14 cellular contexts compared by ENCODE assay signal in the genomic region with DNA sequence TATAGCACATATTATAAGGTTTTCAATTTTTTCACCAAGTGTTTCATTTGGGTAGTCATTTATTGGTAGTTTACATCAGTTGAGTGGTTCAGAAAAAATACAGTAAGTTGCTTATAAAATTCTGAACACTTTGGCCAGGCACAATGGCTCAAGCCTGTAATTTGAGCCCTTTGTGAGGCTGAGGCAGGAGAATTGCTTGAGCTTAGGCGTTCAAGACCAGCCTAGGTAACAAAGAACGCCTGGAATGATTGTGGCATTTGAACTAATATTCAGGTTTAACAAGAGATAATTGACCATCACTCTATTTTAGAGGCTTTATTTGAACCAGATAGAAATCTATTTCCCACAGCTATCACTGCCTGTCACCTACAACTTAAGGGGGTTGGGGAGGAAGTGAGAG. TPM values are rescaled to one million over a fixed set of nuclear protein-coding genes. Genes with fewer than 3 reads are reported as not detected.
DNase-seq lines count a peak whose midpoint lies in the region; ATAC-seq, FAIRE-seq and TF ChIP-seq lines count a peak whose summit lies in the region.
"Had no signal": no experiment of that assay in that cellular context is flagged by ENCODE, and none has a peak within 500 bp of the region (broad histone marks: within the 10 kb centered on the region; RNA-seq: fewer than 3 reads in every experiment).

No MANE protein-coding gene starts in this region.

- no peak overlapping the region for H3K27ac ChIP-seq in tibial artery

- H3K4me1 ChIP-seq in tibial artery: peaks cover 0 to 69% (median 9%) of the 10 kb centered on the region in 4 donors

- peaks cover 18% of the 10 kb centered on the region for H3K36me3 Mint-ChIP-seq in activated T-helper 1 cell treated with anti-CD3 and anti-CD28 coated beads, Interleukin-12 subunit alpha, Interleukin-12 subunit beta, Interleukin-2, Interleukin-4 antibody, amounts not matched to agents 30 ng/mL and 10 ng/mL and 1 ng/mL, durations not matched to agents 14 hours and 24 hours and 36 hours (ENCODE audit: low read depth)
- H3K36me3 Mint-ChIP-seq in naive B cell: peaks cover 0 to 4% of the 10 kb centered on the region in 2 donors

- H3K27me3 ChIP-seq in tibial artery: no peaks in the 10 kb centered on the region
- H3K27me3 ChIP-seq: esophagus squamous epithelium had no signal

- no peak overlapping the region for H3K4me3 ChIP-seq in tibial artery
- H3K4me3 ChIP-seq: esophagus squamous epithelium had no signal

- intact Hi-C loops in activated T-helper 1 cell treated with anti-CD3 and anti-CD28 coated beads, Interleukin-12 subunit alpha, Interleukin-12 subunit beta, Interleukin-2, Interleukin-4 antibody, amounts not matched to agents 30 ng/mL and 10 ng/mL and 1 ng/mL, durations not matched to agents 14 hours and 24 hours and 36 hours (cut with micrococcal nuclease): loop anchor here (2.0 kb wide), 2 partner anchors 13 to 17 kb away; no protein-coding TSS in a partner anchor
- intact Hi-C loops in tibial artery (cut with DNase I; ENCODE audit: low total_unique reads): no loop called here

- peaks cover 69% of the 10 kb centered on the region for H3K4me1 Mint-ChIP-seq in activated T-helper 1 cell treated with anti-CD3 and anti-CD28 coated beads, Interleukin-12 subunit alpha, Interleukin-12 subunit beta, Interleukin-2, Interleukin-4 antibody, amounts not matched to agents 30 ng/mL and 10 ng/mL and 1 ng/mL, durations not matched to agents 14 hours and 24 hours and 36 hours (ENCODE audit: low read depth)
- H3K4me1 Mint-ChIP-seq in naive B cell: peaks cover 62 to 84% (median 62%) of the 10 kb centered on the region in 3 donors

- peaks cover 8 to 16% (median 13%) of the 10 kb centered on the region in 3 donors for H3K36me3 ChIP-seq in tibial artery

- FAIRE-seq in GM19239 (lab: Jason Lieb, UNC): peak; percentile 53

- no peak for ATAC-seq in naive B cell (ENCODE audit: low read depth in 2 of 2)
- no peak for ATAC-seq in activated CD4-positive, CD25-positive, alpha-beta regulatory T cell treated with anti-CD3 and anti-CD28 coated beads, Interleukin-2, amount 50 U/mL, for 24 hours

- peak overlapping the region; percentile 22 for H3K4me3 Mint-ChIP-seq in activated T-helper 1 cell treated with anti-CD3 and anti-CD28 coated beads, Interleukin-12 subunit alpha, Interleukin-12 subunit beta, Interleukin-2, Interleukin-4 antibody, amounts not matched to agents 30 ng/mL and 10 ng/mL and 1 ng/mL, durations not matched to agents 14 hours and 24 hours and 36 hours
- H3K4me3 Mint-ChIP-seq in naive B cell: peak overlapping the region in 5 of 8 donors; percentile 8 to 62 (median 11)
- H3K4me3 Mint-ChIP-seq: dendritic cell treated with granulocyte-macrophage colony-stimulating factor and Interleukin-4, amounts not matched to agents 40 ng/mL and 50 ng/mL, for 4 days had no signal

- H3K27ac Mint-ChIP-seq in activated T-helper 1 cell treated with anti-CD3 and anti-CD28 coated beads, Interleukin-12 subunit alpha, Interleukin-12 subunit beta, Interleukin-2, Interleukin-4 antibody, amounts not matched to agents 30 ng/mL and 10 ng/mL and 1 ng/mL, durations not matched to agents 14 hours and 24 hours and 36 hours: peak overlapping the region; percentile 23
- peak overlapping the region in 3 of 6 donors; percentile 37 to 87 (median 77) for H3K27ac Mint-ChIP-seq in naive B cell
- H3K27ac Mint-ChIP-seq: dendritic cell treated with granulocyte-macrophage colony-stimulating factor and Interleukin-4, amounts not matched to agents 40 ng/mL and 50 ng/mL, for 4 days had no signal

- DNase-seq in NCI-H748 (lab: John Stamatoyannopoulos, UW; ENCODE audit: unreplicated experiment): peak; percentile 11
- no peak for DNase-seq in NCI-H748 treated with DMSO at 0.1 percent for 48 hours (lab: John Stamatoyannopoulos, UW)
- DNase-seq in GM19239 (ENCODE audit: insufficient read length, low spot score): no peak
- DNase-seq in activated T-helper 1 cell treated with anti-CD3 and anti-CD28 coated beads, Interleukin-12 subunit alpha, Interleukin-12 subunit beta, Interleukin-2, Interleukin-4 antibody, amounts not matched to agents 30 ng/mL and 10 ng/mL and 1 ng/mL, durations not matched to agents 14 hours and 24 hours and 36 hours (ENCODE audit: low spot score): no peak
- no peak for DNase-seq in naive B cell
- DNase-seq in tibial artery: no peak
- no peak for DNase-seq in NOMO-1 treated with DMSO at 0.1 percent for 48 hours (lab: John Stamatoyannopoulos, UW; ENCODE audit: unreplicated experiment)
- DNase-seq: activated CD4-positive, alpha-beta memory T cell treated with anti-CD3 and anti-CD28 coated beads for 36 hours; esophagus squamous epithelium; head of caudate nucleus; islet precursor cell; SHP77 treated with DMSO at 0.1 percent for 48 hours had no signal

- no peaks in the 10 kb centered on the region for H3K9me3 ChIP-seq in tibial artery
- H3K9me3 ChIP-seq: esophagus squamous epithelium had no signal

- no peaks in the 10 kb centered on the region for H3K9me3 Mint-ChIP-seq in activated T-helper 1 cell treated with anti-CD3 and anti-CD28 coated beads, Interleukin-12 subunit alpha, Interleukin-12 subunit beta, Interleukin-2, Interleukin-4 antibody, amounts not matched to agents 30 ng/mL and 10 ng/mL and 1 ng/mL, durations not matched to agents 14 hours and 24 hours and 36 hours
- no peaks in the 10 kb centered on the region for H3K9me3 Mint-ChIP-seq in naive B cell
- H3K9me3 Mint-ChIP-seq: activated CD4-positive, alpha-beta memory T cell treated with anti-CD3 and anti-CD28 coated beads for 36 hours; dendritic cell treated with granulocyte-macrophage colony-stimulating factor and Interleukin-4, amounts not matched to agents 40 ng/mL and 50 ng/mL, for 4 days had no signal

- TF ChIP-seq CTCF in tibial artery (IDR thresholded peaks at IDR 0.05): no peak

- H3K27me3 Mint-ChIP-seq in activated T-helper 1 cell treated with anti-CD3 and anti-CD28 coated beads, Interleukin-12 subunit alpha, Interleukin-12 subunit beta, Interleukin-2, Interleukin-4 antibody, amounts not matched to agents 30 ng/mL and 10 ng/mL and 1 ng/mL, durations not matched to agents 14 hours and 24 hours and 36 hours (ENCODE audit: insufficient read depth): no peaks in the 10 kb centered on the region
- no peaks in the 10 kb centered on the region for H3K27me3 Mint-ChIP-seq in naive B cell
- H3K27me3 Mint-ChIP-seq: activated CD4-positive, alpha-beta memory T cell treated with anti-CD3 and anti-CD28 coated beads for 36 hours; dendritic cell treated with granulocyte-macrophage colony-stimulating factor and Interleukin-4, amounts not matched to agents 40 ng/mL and 50 ng/mL, for 4 days had no signal

RNA-seq across cellular contexts. Expression of gene HIF1A, which starts 22.7 kb away (rescaled TPM):
- total RNA-seq in activated T-helper 1 cell treated with anti-CD3 and anti-CD28 coated beads, Interleukin-12 subunit alpha, Interleukin-12 subunit beta, Interleukin-2, Interleukin-4 antibody, amounts not matched to agents 30 ng/mL and 10 ng/mL and 1 ng/mL, durations not matched to agents 14 hours and 24 hours and 36 hours: 241 and 247 TPM in 2 replicates
- polyA plus RNA-seq in naive B cell (ENCODE audit: low read depth in 6 of 6): 100 to 1,000 TPM; 109 to 152 (median 125) TPM

RNA-seq across cellular contexts. Expression of gene SNAPC1, which starts 44.2 kb away (rescaled TPM):
- total RNA-seq in activated T-helper 1 cell treated with anti-CD3 and anti-CD28 coated beads, Interleukin-12 subunit alpha, Interleukin-12 subunit beta, Interleukin-2, Interleukin-4 antibody, amounts not matched to agents 30 ng/mL and 10 ng/mL and 1 ng/mL, durations not matched to agents 14 hours and 24 hours and 36 hours: 10.8 and 11.0 TPM in 2 replicates
- polyA plus RNA-seq in naive B cell (ENCODE audit: low read depth in 6 of 6): 1 to 10 TPM; 5.2 to 7.2 (median 6.4) TPM
